In the genomic region with DNA sequence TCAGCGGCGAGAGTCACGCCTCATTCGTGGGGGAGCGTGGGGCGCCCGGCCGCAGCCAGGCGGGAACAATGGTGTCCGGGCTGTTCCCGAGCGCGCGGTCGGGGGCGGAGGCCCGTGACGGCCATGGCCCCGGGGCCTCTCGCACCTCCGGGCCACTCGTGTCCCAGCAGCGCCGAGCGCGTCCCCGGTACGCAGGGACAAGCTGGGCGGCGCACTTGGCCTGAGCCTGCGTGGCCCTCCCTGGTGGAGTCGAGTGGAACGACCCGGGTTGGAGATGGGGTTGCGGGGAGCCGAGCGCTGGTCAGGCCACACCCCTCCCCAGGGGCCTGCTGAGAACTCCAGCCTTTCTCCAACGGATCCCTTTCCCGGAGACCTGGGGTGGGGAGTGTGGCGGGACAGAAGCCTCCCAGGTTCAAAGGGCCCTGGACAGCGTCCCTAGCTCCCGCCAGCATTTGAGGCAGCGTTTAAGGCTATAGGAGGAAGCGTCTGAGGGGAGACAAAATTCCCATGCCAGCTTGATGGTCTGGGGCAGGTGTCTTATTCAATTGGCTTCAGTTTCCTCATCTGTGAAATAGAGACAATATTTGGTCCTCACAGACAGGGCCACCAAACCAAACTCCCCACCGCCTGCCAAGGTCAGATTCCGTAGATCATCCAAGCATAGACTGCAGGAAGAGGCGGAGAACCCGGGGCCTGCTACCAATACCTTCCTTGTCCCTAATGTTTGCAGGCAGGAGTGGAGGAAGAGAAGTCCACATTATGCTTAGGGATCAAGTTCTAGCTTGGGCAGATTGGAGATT, we compare ENCODE assay signal across 9 cellular contexts. TPM values are rescaled to one million over a fixed set of nuclear protein-coding genes. Genes with fewer than 3 reads are reported as not detected.
A peak's percentile ranks its signal among the peaks of the same experiment; 100 is the strongest.
DNase-seq lines count a peak whose midpoint lies in the region; ATAC-seq and TF ChIP-seq lines count a peak whose summit lies in the region.
"Had no signal": no experiment of that assay in that cellular context is flagged by ENCODE, and none has a peak within 500 bp of the region (broad histone marks: within the 10 kb centered on the region; RNA-seq: fewer than 3 reads in every experiment).

No MANE protein-coding gene starts in this region.

- ATAC-seq in GM19023 (IDR thresholded peaks at IDR 0.05; ENCODE audit: unreplicated experiment) (peak; percentile 31), HG03139 (IDR thresholded peaks at IDR 0.05; ENCODE audit: unreplicated experiment) (peak; percentile 19), PC-3 (peak; percentile 53), right cardiac atrium (peak; percentile 72 to 75)

- H3K27me3 ChIP-seq in PC-3 (ENCODE audit: low read length) (no peaks in the 10 kb centered on the region), adipocyte (replicated peaks; ENCODE audit: control insufficient read depth, insufficient read depth, low read length) (peaks cover 8% of the 10 kb centered on the region), right cardiac atrium (ENCODE audit: control insufficient read depth, insufficient read depth) (no peaks in the 10 kb centered on the region), prostate gland (replicated peaks; ENCODE audit: insufficient read depth) (no peaks in the 10 kb centered on the region)

- intact Hi-C loops in PC-3 (cut with micrococcal nuclease) (loop anchor here (5.0 to 10.0 kb wide), 2 partner anchors 62 to 299 kb away; no protein-coding TSS in a partner anchor), right cardiac atrium (cut with DNase I) (no loop called here), prostate gland (cut with DNase I) (loop anchor here (5.0 to 10.0 kb wide), 4 partner anchors 58 to 708 kb away; a partner anchor contains a TSS)

- CTCF ChIA-PET in PC-3 (lab: Charles Lee) (interaction anchor here (1.0 to 1.8 kb wide), 4 partner anchors 16 to 154 kb away, joined by 4 to 7 read pairs (median 6); no protein-coding TSS in a partner anchor), GM10248 (lab: Yijun Ruan, JAX) (interaction anchor here (1.2 to 4.8 kb wide), 5 partner anchors 11 to 142 kb away, joined by 3 to 56 read pairs (median 3); no protein-coding TSS in a partner anchor)

- 4% methylated on average over 48 of the region's 48 CpGs for WGBS in right cardiac atrium
- 5% methylated on average over 46 of the region's 48 CpGs for WGBS in prostate gland

- no peak for TF ChIP-seq CTCF in PC-3 (conservative IDR thresholded peaks at IDR 0.05; ENCODE audit: low read depth, low read length)
- TF ChIP-seq CTCF in prostate gland (IDR thresholded peaks at IDR 0.05), result peak in 1 of 4 experiments; percentile 42
- TF ChIP-seq CTCF in GM10248 (IDR thresholded peaks at IDR 0.05; ENCODE audit: control extremely low read depth, extremely low read depth, low read depth, missing control alignments), result no peak

- H3K4me3 ChIP-seq in PC-3 (ENCODE audit: low read length), result peak overlapping the region; percentile 78
- H3K4me3 ChIP-seq in adipocyte (ENCODE audit: low read length), result peak overlapping the region; percentile 89
- peak overlapping the region; percentile 60 for H3K4me3 ChIP-seq in right cardiac atrium (ENCODE audit: low read length)
- H3K4me3 ChIP-seq in prostate gland, result peak overlapping the region; percentile 86 to 94

- peaks cover 34% of the 10 kb centered on the region for H3K4me1 ChIP-seq in PC-3 (ENCODE audit: insufficient read depth, low read length)
- peaks cover 43% of the 10 kb centered on the region for H3K4me1 ChIP-seq in adipocyte (ENCODE audit: control insufficient read depth, insufficient read depth, low read length)
- H3K4me1 ChIP-seq in right cardiac atrium (ENCODE audit: control insufficient read depth, insufficient read depth, low read length), result peaks cover 3% of the 10 kb centered on the region
- no peaks in the 10 kb centered on the region for H3K4me1 ChIP-seq in prostate gland (replicated peaks)

- no peaks in the 10 kb centered on the region for H3F3A ChIP-seq in PC-3 (ENCODE audit: low read length, unreplicated experiment)

- H3K4me2 ChIP-seq in PC-3 (ENCODE audit: low read length), result peak overlapping the region; percentile 95

- TF ChIP-seq POLR2A in prostate gland (IDR thresholded peaks at IDR 0.05), result no peak

- H3K9me3 ChIP-seq in PC-3 (ENCODE audit: low read length), result no peaks in the 10 kb centered on the region
- H3K9me3 ChIP-seq in adipocyte (ENCODE audit: control insufficient read depth, low read length), result peaks cover 5% of the 10 kb centered on the region
- H3K9me3 ChIP-seq in right cardiac atrium (ENCODE audit: control insufficient read depth, low read length), result no peaks in the 10 kb centered on the region
- no peaks in the 10 kb centered on the region for H3K9me3 ChIP-seq in prostate gland

- H3K9me2 ChIP-seq in PC-3 (replicated peaks; ENCODE audit: low read length), result no peaks in the 10 kb centered on the region

- no TSS peak for BruUV-seq in PC-3 (replicated peaks; lab: Mats Ljungman, UMichigan)

- peaks cover 39% of the 10 kb centered on the region for H3K79me2 ChIP-seq in PC-3 (ENCODE audit: low read length)

- peak overlapping the region; percentile 62 for H3K27ac ChIP-seq in PC-3 (ENCODE audit: low read length)
- peak overlapping the region; percentile 64 for H3K27ac ChIP-seq in right cardiac atrium (ENCODE audit: low read length)
- peak overlapping the region; percentile 93 to 96 for H3K27ac ChIP-seq in prostate gland

- DNase-seq in CD1c-positive myeloid dendritic cell (ENCODE audit: extremely low spot score) (peak; percentile 65), PC-3 (peak; percentile 39), adipocyte (ENCODE audit: low read depth) (peak; percentile 74), right cardiac atrium (peak; percentile 76 to 88 (median 88)), prostate gland (ENCODE audit: low spot score) (peak; percentile 42), GM10248 (ENCODE audit: extremely low spot score) (no peak)

- peak overlapping the region; percentile 89 for H2AFZ ChIP-seq in PC-3 (ENCODE audit: low read length)

- POLR2A ChIA-PET in PC-3 (lab: Charles Lee; ENCODE audit: unreplicated experiment), result no interaction called here
- POLR2A ChIA-PET in GM10248 (lab: Yijun Ruan, JAX), result interaction anchor here (1.0 kb wide), 1 partner anchor 48 kb away, joined by 3 read pairs; no protein-coding TSS in a partner anchor

- H3K9ac ChIP-seq in PC-3 (ENCODE audit: low read length) (peak overlapping the region; percentile 96), adipocyte (ENCODE audit: low read length) (peak overlapping the region; percentile 91)

- no peaks in the 10 kb centered on the region for H4K20me1 ChIP-seq in PC-3 (ENCODE audit: low read length)

- peaks cover 5% of the 10 kb centered on the region; the same call in 1 of the 2 replicates for H3K36me3 ChIP-seq in PC-3 (ENCODE audit: low read depth, low read length)
- peaks cover 8% of the 10 kb centered on the region for H3K36me3 ChIP-seq in adipocyte (ENCODE audit: control insufficient read depth, insufficient read depth, low read length, severe bottlenecking)
- H3K36me3 ChIP-seq in prostate gland, result no peaks in the 10 kb centered on the region

RNA-seq across cellular contexts. Expression of a gene that starts 0.5 kb away (rescaled TPM):
- total RNA-seq in PC-3 (2014; rRNA removed) (50.0 and 57.6 TPM in 2 replicates), right cardiac atrium (10 to 100 TPM; 52.1 to 60.7 (median 55.0) TPM), prostate gland (100 to 1,000 TPM; 144 to 294 TPM)
- polyA plus RNA-seq in right cardiac atrium, result 41.0 TPM

RNA-seq across cellular contexts. Expression of a gene that starts 37.6 kb away (rescaled TPM):
- total RNA-seq in PC-3 (2014; rRNA removed), result not detected in 2 replicates
- total RNA-seq in right cardiac atrium, result not detected
- 0.05 TPM for polyA plus RNA-seq in right cardiac atrium
- not detected for total RNA-seq in prostate gland
- total RNA-seq: dermis microvascular lymphatic vessel endothelial cell had no signal

RNA-seq across cellular contexts. Expression of a gene that starts 39.6 kb away (rescaled TPM):
- not detected in 2 replicates for total RNA-seq in PC-3 (2014; rRNA removed)
- 1 to 10 TPM in 2 of 4 donors, under 1 TPM in 1, not detected in 1; 0.83 to 2.5 (median 1.7) TPM for total RNA-seq in right cardiac atrium
- 5.7 TPM for polyA plus RNA-seq in right cardiac atrium
- total RNA-seq in prostate gland, result 10 to 100 TPM in 1 of 2 donors, not detected in 1; 10.8 TPM
- total RNA-seq: dermis microvascular lymphatic vessel endothelial cell had no signal

Comparison
In these comparisons a context has a peak if more than half of its experiments do, and no peak if none do; other contexts are left out.
1. ATAC-seq: peak in every context shown above with its lines; median percentile 74 in right cardiac atrium; 53 in PC-3; 31 in GM19023; 19 in HG03139.
2. intact Hi-C loops: an anchor here in PC-3 (5.0 to 10.0 kb wide) and prostate gland (5.0 to 10.0 kb wide); none called in right cardiac atrium.